25 cellular contexts compared by ENCODE assay signal in the genomic region with DNA sequence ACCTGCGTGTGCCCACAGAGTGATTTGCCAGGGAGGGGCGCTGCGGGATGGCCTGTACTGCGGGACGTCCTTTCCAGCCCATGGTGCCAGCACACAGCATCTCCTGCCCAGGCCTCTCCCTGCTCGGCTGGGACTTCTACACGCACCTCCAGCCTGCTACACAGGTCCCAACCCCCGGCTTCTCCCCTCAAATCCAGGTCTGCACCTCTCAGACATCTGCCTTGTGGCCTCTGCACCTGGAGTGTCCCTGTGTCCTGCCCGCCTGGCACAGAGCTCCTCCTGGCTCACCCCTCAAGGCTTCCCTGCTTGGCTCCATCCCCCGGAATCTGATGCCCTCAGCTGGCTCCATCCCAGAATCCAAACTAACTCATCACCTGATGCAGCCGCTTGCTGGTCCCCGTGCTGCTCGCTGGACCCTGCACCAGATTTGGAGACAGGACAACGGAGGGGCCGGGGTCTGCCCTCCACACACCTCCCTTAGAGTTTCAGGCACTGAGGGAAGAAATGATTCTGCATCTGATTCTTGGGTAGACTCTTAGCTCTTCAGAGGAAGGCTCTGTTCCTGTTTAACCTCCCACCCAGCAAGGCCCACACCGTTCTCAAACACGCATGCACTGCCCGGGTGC. TPM values are rescaled to one million over a fixed set of nuclear protein-coding genes. Genes with fewer than 3 reads are reported as not detected.
DNase-seq lines count a peak whose midpoint lies in the region; ATAC-seq lines count a peak whose summit lies in the region.
"Had no signal": no experiment of that assay in that cellular context is flagged by ENCODE, and none has a peak within 500 bp of the region (broad histone marks: within the 10 kb centered on the region; RNA-seq: fewer than 3 reads in every experiment).

No MANE protein-coding gene starts in this region.

- intact Hi-C loops in activated CD4-positive, alpha-beta T cell treated with anti-CD3 and anti-CD28 coated beads for 36 hours (cut with DNase I, micrococcal nuclease), result no loop called here

- peaks cover 4% of the 10 kb centered on the region for H3K36me3 Mint-ChIP-seq in activated CD4-positive, alpha-beta T cell treated with anti-CD3 and anti-CD28 coated beads for 36 hours (ENCODE audit: low read depth)
- peaks cover 3% of the 10 kb centered on the region for H3K36me3 Mint-ChIP-seq in T-cell
- H3K36me3 Mint-ChIP-seq in effector memory CD8-positive, alpha-beta T cell (ENCODE audit: insufficient read depth), result peaks cover 38% of the 10 kb centered on the region
- H3K36me3 Mint-ChIP-seq in stimulated activated effector memory CD8-positive, alpha-beta T cell treated with anti-CD3 and anti-CD28 coated beads, Interleukin-12 subunit alpha, Interleukin-12 subunit beta, amount 100 ng/mL, for 72 hours, result no peaks in the 10 kb centered on the region

- CTCF ChIA-PET in activated CD4-positive, alpha-beta T cell treated with anti-CD3 and anti-CD28 coated beads for 36 hours (lab: Charles Lee), result interaction anchor here (0.7 to 1.0 kb wide), 3 partner anchors 33 to 155 kb away, joined by 3 to 4 read pairs (median 3); no protein-coding TSS in a partner anchor
- CTCF ChIA-PET in T-cell (lab: Charles Lee), result interaction anchor here in 1 of 2 donors (0.6 kb wide), 1 partner anchor 529 kb away, joined by 5 read pairs; no protein-coding TSS in a partner anchor

- peak overlapping the region; percentile 51 for H3K27ac Mint-ChIP-seq in activated CD4-positive, alpha-beta T cell treated with anti-CD3 and anti-CD28 coated beads for 36 hours
- peak overlapping the region; percentile 97 to 100 for H3K27ac Mint-ChIP-seq in T-cell
- H3K27ac Mint-ChIP-seq in effector memory CD8-positive, alpha-beta T cell, result peak overlapping the region; percentile 100
- H3K27ac Mint-ChIP-seq in stimulated activated effector memory CD8-positive, alpha-beta T cell treated with anti-CD3 and anti-CD28 coated beads, Interleukin-12 subunit alpha, Interleukin-12 subunit beta, amount 100 ng/mL, for 72 hours, result peak overlapping the region; percentile 96
- H3K27ac Mint-ChIP-seq: endodermal cell had no signal

- H3K4me1 Mint-ChIP-seq in activated CD4-positive, alpha-beta T cell treated with anti-CD3 and anti-CD28 coated beads for 36 hours, result peaks cover 78% of the 10 kb centered on the region
- H3K4me1 Mint-ChIP-seq in T-cell, result peaks cover 87 to 89% (median 89%) of the 10 kb centered on the region in 3 donors
- peaks cover 72 to 75% of the 10 kb centered on the region in 2 donors for H3K4me1 Mint-ChIP-seq in effector memory CD8-positive, alpha-beta T cell (ENCODE audit: low read depth in 2 of 2)
- H3K4me1 Mint-ChIP-seq in stimulated activated effector memory CD8-positive, alpha-beta T cell treated with anti-CD3 and anti-CD28 coated beads, Interleukin-12 subunit alpha, Interleukin-12 subunit beta, amount 100 ng/mL, for 72 hours, result peaks cover 95% of the 10 kb centered on the region
- H3K4me1 Mint-ChIP-seq: endodermal cell had no signal

- no peak for ATAC-seq in activated CD4-positive, alpha-beta T cell treated with anti-CD3 and anti-CD28 coated beads for 36 hours
- ATAC-seq in T-cell (replicated peaks in 1 of 4) (no peak), GM19467 (IDR thresholded peaks at IDR 0.05; ENCODE audit: unreplicated experiment) (no peak), GM18517 (IDR thresholded peaks at IDR 0.05; ENCODE audit: unreplicated experiment) (no peak)
- ATAC-seq in effector memory CD8-positive, alpha-beta T cell (replicated peaks), result no peak
- no peak for ATAC-seq in stimulated activated effector memory CD8-positive, alpha-beta T cell treated with anti-CD3 and anti-CD28 coated beads, Interleukin-12 subunit alpha, Interleukin-12 subunit beta, amount 100 ng/mL, for 72 hours
- ATAC-seq: activated CD4-positive, CD25-positive, alpha-beta regulatory T cell treated with anti-CD3 and anti-CD28 coated beads, Interleukin-2, amount 50 U/mL, for 24 hours; left cardiac atrium; SK-N-SH treated with all-trans-retinoic acid at 6 μM for 48 hours; upper lobe of right lung had no signal

- H3K4me3 Mint-ChIP-seq in activated CD4-positive, alpha-beta T cell treated with anti-CD3 and anti-CD28 coated beads for 36 hours, result no peak overlapping the region
- H3K4me3 Mint-ChIP-seq in T-cell, result peak overlapping the region in 1 of 3 donors; percentile 98
- H3K4me3 Mint-ChIP-seq in effector memory CD8-positive, alpha-beta T cell, result peak overlapping the region; percentile 100
- H3K4me3 Mint-ChIP-seq in stimulated activated effector memory CD8-positive, alpha-beta T cell treated with anti-CD3 and anti-CD28 coated beads, Interleukin-12 subunit alpha, Interleukin-12 subunit beta, amount 100 ng/mL, for 72 hours, result peak overlapping the region; percentile 99
- H3K4me3 Mint-ChIP-seq: endodermal cell, neural crest cell had no signal

- POLR2A ChIA-PET in activated CD4-positive, alpha-beta T cell treated with anti-CD3 and anti-CD28 coated beads for 36 hours (lab: Charles Lee), result no interaction called here
- POLR2A ChIA-PET in T-cell (lab: Charles Lee), result no interaction called here

- no peak for DNase-seq in activated CD4-positive, alpha-beta T cell treated with anti-CD3 and anti-CD28 coated beads for 36 hours
- DNase-seq in activated CD4-positive, alpha-beta T cell treated with anti-CD3 and anti-CD28 coated beads, Interleukin-2, amount 50 U/mL, for 1 hour, result no peak
- DNase-seq in T-cell, result no peak
- DNase-seq in effector memory CD8-positive, alpha-beta T cell, result no peak
- no peak for DNase-seq in stimulated activated effector memory CD8-positive, alpha-beta T cell treated with anti-CD3 and anti-CD28 coated beads, Interleukin-12 subunit alpha, Interleukin-12 subunit beta, amount 100 ng/mL, for 72 hours (ENCODE audit: low spot score in 2 of 2)
- DNase-seq in NCI-H1930 (lab: John Stamatoyannopoulos, UW), result no peak
- DNase-seq: activated CD8-positive, alpha-beta memory T cell treated with anti-CD3 and anti-CD28 coated beads, Interleukin-2, amount 50 U/mL, for 4 hours; DMS153; endodermal cell; left cardiac atrium; NCI-H1417; NCI-H524; psoas muscle; RPMI8226; stimulated activated CD4-positive, alpha-beta T cell treated with anti-CD3 and anti-CD28 coated beads, Interleukin-2, amount 100 ng/mL, for 24 hours; upper lobe of right lung had no signal

- H3K9me3 Mint-ChIP-seq in activated CD4-positive, alpha-beta T cell treated with anti-CD3 and anti-CD28 coated beads for 36 hours (ENCODE audit: low read depth), result no peaks in the 10 kb centered on the region
- no peaks in the 10 kb centered on the region for H3K9me3 Mint-ChIP-seq in T-cell
- no peaks in the 10 kb centered on the region for H3K9me3 Mint-ChIP-seq in effector memory CD8-positive, alpha-beta T cell
- no peaks in the 10 kb centered on the region for H3K9me3 Mint-ChIP-seq in stimulated activated effector memory CD8-positive, alpha-beta T cell treated with anti-CD3 and anti-CD28 coated beads, Interleukin-12 subunit alpha, Interleukin-12 subunit beta, amount 100 ng/mL, for 72 hours
- H3K9me3 Mint-ChIP-seq: endodermal cell, neural crest cell had no signal

- H3K27me3 Mint-ChIP-seq in activated CD4-positive, alpha-beta T cell treated with anti-CD3 and anti-CD28 coated beads for 36 hours, result no peaks in the 10 kb centered on the region
- H3K27me3 Mint-ChIP-seq in T-cell, result no peaks in the 10 kb centered on the region
- no peaks in the 10 kb centered on the region for H3K27me3 Mint-ChIP-seq in effector memory CD8-positive, alpha-beta T cell

RNA-seq across cellular contexts. Expression of a gene that starts 4.1 kb away (rescaled TPM):
- 100 to 1,000 TPM; 193 to 227 TPM for total RNA-seq in activated CD4-positive, alpha-beta T cell treated with anti-CD3 and anti-CD28 coated beads for 36 hours
- total RNA-seq in T-cell, result 100 to 1,000 TPM; 286 to 514 (median 375) TPM
- total RNA-seq: endodermal cell, GM23248, neural crest cell had no signal

RNA-seq across cellular contexts. Expression of a gene that starts 10.0 kb away (rescaled TPM):
- total RNA-seq in activated CD4-positive, alpha-beta T cell treated with anti-CD3 and anti-CD28 coated beads for 36 hours, result not detected
- total RNA-seq in T-cell, result under 1 TPM in 1 of 5 donors, not detected in 4; 0.39 TPM
- total RNA-seq: A172, astrocyte, endodermal cell, GM23248, neural crest cell had no signal

RNA-seq across cellular contexts. Expression of a gene that starts 14.0 kb away (rescaled TPM):
- total RNA-seq in activated CD4-positive, alpha-beta T cell treated with anti-CD3 and anti-CD28 coated beads for 36 hours, result not detected
- total RNA-seq in T-cell, result not detected
- total RNA-seq: A172, endodermal cell, GM23248, left cardiac atrium, neural crest cell had no signal

RNA-seq across cellular contexts. Expression of a gene that starts 42.9 kb away (rescaled TPM):
- total RNA-seq in activated CD4-positive, alpha-beta T cell treated with anti-CD3 and anti-CD28 coated beads for 36 hours, result under 1 TPM; 0.07 to 0.09 TPM
- total RNA-seq in T-cell, result under 1 TPM in 2 of 5 donors, not detected in 3; 0.10 to 0.12 TPM
- total RNA-seq: A172, astrocyte, chondrocyte, endodermal cell, GM23248, neural crest cell, upper lobe of right lung had no signal
